In genomic region chr10:117259279-117259678, GRCh38 we compare ENCODE assay signal across 1 cellular context.
TF ChIP-seq lines count a peak whose summit lies in the region.

No MANE protein-coding gene starts in this region.

TF ChIP-seq in K562, 482 proteins besides CTCF, POLR2A, EP300 and RAD21:
- TF ChIP-seq SPI1 (IDR thresholded peaks at IDR 0.05; ENCODE audit: borderline replicate concordance, low read depth, low read length): peak; percentile 17; the same call in 1 of the 2 replicates
- TF ChIP-seq GTF2F1 (IDR thresholded peaks at IDR 0.05; ENCODE audit: low read depth, low read length): no peak
- no peak for TF ChIP-seq MECOM (CRISPR knock-in tag; IDR thresholded peaks at IDR 0.05)
